ENCODE assay signal across 1 cellular context in genomic region chr19:3366761-3367571, GRCh38.
TF ChIP-seq lines count a peak whose summit lies in the region.

No MANE protein-coding gene starts in this region.

TF ChIP-seq in GM12878, 131 proteins besides CTCF, POLR2A, EP300 and RAD21 (continued from another document and continues in another):
- no peak for TF ChIP-seq BCL3 (IDR thresholded peaks at IDR 0.05; ENCODE audit: borderline replicate concordance, insufficient read depth, low read depth, low read length, poor library complexity, severe bottlenecking)
- TF ChIP-seq ELK1 (IDR thresholded peaks at IDR 0.05; ENCODE audit: low read depth, low read length): no peak
- TF ChIP-seq ZSCAN29 (IDR thresholded peaks at IDR 0.05): no peak
- TF ChIP-seq CBFB (IDR thresholded peaks at IDR 0.05; ENCODE audit: low read depth): no peak
- peak; percentile 56 for TF ChIP-seq NR2F1 (conservative IDR thresholded peaks at IDR 0.05)
- TF ChIP-seq ZNF622 (IDR thresholded peaks at IDR 0.05): no peak
- TF ChIP-seq, protein P1, sequence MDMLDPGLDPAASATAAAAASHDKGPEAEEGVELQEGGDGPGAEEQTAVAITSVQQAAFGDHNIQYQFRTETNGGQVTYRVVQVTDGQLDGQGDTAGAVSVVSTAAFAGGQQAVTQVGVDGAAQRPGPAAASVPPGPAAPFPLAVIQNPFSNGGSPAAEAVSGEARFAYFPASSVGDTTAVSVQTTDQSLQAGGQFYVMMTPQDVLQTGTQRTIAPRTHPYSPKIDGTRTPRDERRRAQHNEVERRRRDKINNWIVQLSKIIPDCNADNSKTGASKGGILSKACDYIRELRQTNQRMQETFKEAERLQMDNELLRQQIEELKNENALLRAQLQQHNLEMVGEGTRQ (IDR thresholded peaks at IDR 0.05; ENCODE audit: borderline replicate concordance, low read depth, low read length): peak; percentile 24
- no peak for TF ChIP-seq PAX8 (IDR thresholded peaks at IDR 0.05)
- TF ChIP-seq BHLHE40 (IDR thresholded peaks at IDR 0.05; ENCODE audit: borderline replicate concordance in 1 of 2, low read depth in 2 of 2, low read length in 1 of 2): peak in 1 of 2 experiments; percentile 51; a peak in 3 of 4 replicates
- no peak for TF ChIP-seq RCOR1 (conservative IDR thresholded peaks at IDR 0.05; ENCODE audit: low read depth, low read length)
- TF ChIP-seq HDAC6 (IDR thresholded peaks at IDR 0.05; ENCODE audit: unreplicated experiment): no peak
- TF ChIP-seq SMC3 (IDR thresholded peaks at IDR 0.05; ENCODE audit: borderline replicate concordance, low read length): no peak
- no peak for TF ChIP-seq HCFC1 (IDR thresholded peaks at IDR 0.05; ENCODE audit: low read length)
- no peak for TF ChIP-seq TCF3 (IDR thresholded peaks at IDR 0.05; ENCODE audit: borderline replicate concordance, insufficient read depth, low read depth, low read length)
- TF ChIP-seq WRNIP1 (IDR thresholded peaks at IDR 0.05; ENCODE audit: borderline replicate concordance, low read depth, low read length): no peak
- TF ChIP-seq ZNF217 (IDR thresholded peaks at IDR 0.05): no peak
- TF ChIP-seq RFX5 (IDR thresholded peaks at IDR 0.05; ENCODE audit: low read depth, low read length): no peak
- TF ChIP-seq SRF (IDR thresholded peaks at IDR 0.05; ENCODE audit: low read depth in 2 of 2, low read length in 2 of 2): no peak
- TF ChIP-seq, protein P2, sequence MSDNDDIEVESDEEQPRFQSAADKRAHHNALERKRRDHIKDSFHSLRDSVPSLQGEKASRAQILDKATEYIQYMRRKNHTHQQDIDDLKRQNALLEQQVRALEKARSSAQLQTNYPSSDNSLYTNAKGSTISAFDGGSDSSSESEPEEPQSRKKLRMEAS (IDR thresholded peaks at IDR 0.05; ENCODE audit: low read depth, low read length): peak; percentile 67; the same call in 1 of the 2 replicates
- TF ChIP-seq E4F1 (IDR thresholded peaks at IDR 0.05; ENCODE audit: borderline replicate concordance, partially characterized antibody): no peak
- TF ChIP-seq ATF2 (IDR thresholded peaks at IDR 0.05; ENCODE audit: low read length): no peak
- no peak for TF ChIP-seq CREM (IDR thresholded peaks at IDR 0.05; ENCODE audit: low read depth)
- peak; percentile 83 for TF ChIP-seq USF1 (IDR thresholded peaks at IDR 0.05; ENCODE audit: borderline replicate concordance, extremely low read length, insufficient read depth, low read depth, low read length)
- TF ChIP-seq RUNX3 (IDR thresholded peaks at IDR 0.05; ENCODE audit: low read length): 0 out of 2 replicates have a peak, but pooled peaks have one; percentile 4
- no peak for TF ChIP-seq RBBP5 (conservative IDR thresholded peaks at IDR 0.05)
- no peak for TF ChIP-seq NFYA (IDR thresholded peaks at IDR 0.05; ENCODE audit: borderline replicate concordance, low read depth, low read length)
- TF ChIP-seq, protein P3, sequence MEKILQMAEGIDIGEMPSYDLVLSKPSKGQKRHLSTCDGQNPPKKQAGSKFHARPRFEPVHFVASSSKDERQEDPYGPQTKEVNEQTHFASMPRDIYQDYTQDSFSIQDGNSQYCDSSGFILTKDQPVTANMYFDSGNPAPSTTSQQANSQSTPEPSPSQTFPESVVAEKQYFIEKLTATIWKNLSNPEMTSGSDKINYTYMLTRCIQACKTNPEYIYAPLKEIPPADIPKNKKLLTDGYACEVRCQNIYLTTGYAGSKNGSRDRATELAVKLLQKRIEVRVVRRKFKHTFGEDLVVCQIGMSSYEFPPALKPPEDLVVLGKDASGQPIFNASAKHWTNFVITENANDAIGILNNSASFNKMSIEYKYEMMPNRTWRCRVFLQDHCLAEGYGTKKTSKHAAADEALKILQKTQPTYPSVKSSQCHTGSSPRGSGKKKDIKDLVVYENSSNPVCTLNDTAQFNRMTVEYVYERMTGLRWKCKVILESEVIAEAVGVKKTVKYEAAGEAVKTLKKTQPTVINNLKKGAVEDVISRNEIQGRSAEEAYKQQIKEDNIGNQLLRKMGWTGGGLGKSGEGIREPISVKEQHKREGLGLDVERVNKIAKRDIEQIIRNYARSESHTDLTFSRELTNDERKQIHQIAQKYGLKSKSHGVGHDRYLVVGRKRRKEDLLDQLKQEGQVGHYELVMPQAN (conservative IDR thresholded peaks at IDR 0.05): no peak; the same call in 1 of the 2 replicates
- TF ChIP-seq TBL1XR1 (IDR thresholded peaks at IDR 0.05; ENCODE audit: low read depth, low read length): no peak
- no peak for TF ChIP-seq NRF1 (conservative IDR thresholded peaks at IDR 0.05; ENCODE audit: low read depth, low read length)
- TF ChIP-seq, protein P4, sequence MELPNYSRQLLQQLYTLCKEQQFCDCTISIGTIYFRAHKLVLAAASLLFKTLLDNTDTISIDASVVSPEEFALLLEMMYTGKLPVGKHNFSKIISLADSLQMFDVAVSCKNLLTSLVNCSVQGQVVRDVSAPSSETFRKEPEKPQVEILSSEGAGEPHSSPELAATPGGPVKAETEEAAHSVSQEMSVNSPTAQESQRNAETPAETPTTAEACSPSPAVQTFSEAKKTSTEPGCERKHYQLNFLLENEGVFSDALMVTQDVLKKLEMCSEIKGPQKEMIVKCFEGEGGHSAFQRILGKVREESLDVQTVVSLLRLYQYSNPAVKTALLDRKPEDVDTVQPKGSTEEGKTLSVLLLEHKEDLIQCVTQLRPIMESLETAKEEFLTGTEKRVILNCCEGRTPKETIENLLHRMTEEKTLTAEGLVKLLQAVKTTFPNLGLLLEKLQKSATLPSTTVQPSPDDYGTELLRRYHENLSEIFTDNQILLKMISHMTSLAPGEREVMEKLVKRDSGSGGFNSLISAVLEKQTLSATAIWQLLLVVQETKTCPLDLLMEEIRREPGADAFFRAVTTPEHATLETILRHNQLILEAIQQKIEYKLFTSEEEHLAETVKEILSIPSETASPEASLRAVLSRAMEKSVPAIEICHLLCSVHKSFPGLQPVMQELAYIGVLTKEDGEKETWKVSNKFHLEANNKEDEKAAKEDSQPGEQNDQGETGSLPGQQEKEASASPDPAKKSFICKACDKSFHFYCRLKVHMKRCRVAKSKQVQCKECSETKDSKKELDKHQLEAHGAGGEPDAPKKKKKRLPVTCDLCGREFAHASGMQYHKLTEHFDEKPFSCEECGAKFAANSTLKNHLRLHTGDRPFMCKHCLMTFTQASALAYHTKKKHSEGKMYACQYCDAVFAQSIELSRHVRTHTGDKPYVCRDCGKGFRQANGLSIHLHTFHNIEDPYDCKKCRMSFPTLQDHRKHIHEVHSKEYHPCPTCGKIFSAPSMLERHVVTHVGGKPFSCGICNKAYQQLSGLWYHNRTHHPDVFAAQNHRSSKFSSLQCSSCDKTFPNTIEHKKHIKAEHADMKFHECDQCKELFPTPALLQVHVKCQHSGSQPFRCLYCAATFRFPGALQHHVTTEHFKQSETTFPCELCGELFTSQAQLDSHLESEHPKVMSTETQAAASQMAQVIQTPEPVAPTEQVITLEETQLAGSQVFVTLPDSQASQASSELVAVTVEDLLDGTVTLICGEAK (IDR thresholded peaks at IDR 0.05; ENCODE audit: borderline replicate concordance): no peak
- TF ChIP-seq POLR2AphosphoS5 (IDR thresholded peaks at IDR 0.05; ENCODE audit: low read length): peak; percentile 62; the same call in 1 of the 2 replicates
- no peak for TF ChIP-seq IRF4 (IDR thresholded peaks at IDR 0.05; ENCODE audit: low read depth, low read length)
- no peak for TF ChIP-seq SUPT20H (IDR thresholded peaks at IDR 0.05; ENCODE audit: borderline replicate concordance, control insufficient read depth, low read depth, low read length)
- TF ChIP-seq CBX3 (IDR thresholded peaks at IDR 0.05; ENCODE audit: borderline replicate concordance, low read depth): no peak
- TF ChIP-seq ASH2L (IDR thresholded peaks at IDR 0.05; ENCODE audit: borderline replicate concordance, low read depth): no peak
- TF ChIP-seq SUZ12 (IDR thresholded peaks at IDR 0.05; ENCODE audit: unreplicated experiment): no peak
- TF ChIP-seq IKZF1 (conservative IDR thresholded peaks at IDR 0.05): peak; percentile 66
- 0 out of 4 replicates have a peak, but pooled peaks of 1 of the 2 experiments have one; percentile 24 for TF ChIP-seq IKZF2 (IDR thresholded peaks at IDR 0.05)
- TF ChIP-seq PKNOX1 (IDR thresholded peaks at IDR 0.05): no peak
- TF ChIP-seq MYC (IDR thresholded peaks at IDR 0.05; ENCODE audit: insufficient read depth, insufficient read length, insufficient replicate concordance, low read length, severe bottlenecking): peak; percentile 65
- TF ChIP-seq, protein P5, sequence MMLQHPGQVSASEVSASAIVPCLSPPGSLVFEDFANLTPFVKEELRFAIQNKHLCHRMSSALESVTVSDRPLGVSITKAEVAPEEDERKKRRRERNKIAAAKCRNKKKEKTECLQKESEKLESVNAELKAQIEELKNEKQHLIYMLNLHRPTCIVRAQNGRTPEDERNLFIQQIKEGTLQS (IDR thresholded peaks at IDR 0.05; ENCODE audit: borderline replicate concordance, extremely low read depth, low read depth, low read length): no peak
- TF ChIP-seq, protein P6, sequence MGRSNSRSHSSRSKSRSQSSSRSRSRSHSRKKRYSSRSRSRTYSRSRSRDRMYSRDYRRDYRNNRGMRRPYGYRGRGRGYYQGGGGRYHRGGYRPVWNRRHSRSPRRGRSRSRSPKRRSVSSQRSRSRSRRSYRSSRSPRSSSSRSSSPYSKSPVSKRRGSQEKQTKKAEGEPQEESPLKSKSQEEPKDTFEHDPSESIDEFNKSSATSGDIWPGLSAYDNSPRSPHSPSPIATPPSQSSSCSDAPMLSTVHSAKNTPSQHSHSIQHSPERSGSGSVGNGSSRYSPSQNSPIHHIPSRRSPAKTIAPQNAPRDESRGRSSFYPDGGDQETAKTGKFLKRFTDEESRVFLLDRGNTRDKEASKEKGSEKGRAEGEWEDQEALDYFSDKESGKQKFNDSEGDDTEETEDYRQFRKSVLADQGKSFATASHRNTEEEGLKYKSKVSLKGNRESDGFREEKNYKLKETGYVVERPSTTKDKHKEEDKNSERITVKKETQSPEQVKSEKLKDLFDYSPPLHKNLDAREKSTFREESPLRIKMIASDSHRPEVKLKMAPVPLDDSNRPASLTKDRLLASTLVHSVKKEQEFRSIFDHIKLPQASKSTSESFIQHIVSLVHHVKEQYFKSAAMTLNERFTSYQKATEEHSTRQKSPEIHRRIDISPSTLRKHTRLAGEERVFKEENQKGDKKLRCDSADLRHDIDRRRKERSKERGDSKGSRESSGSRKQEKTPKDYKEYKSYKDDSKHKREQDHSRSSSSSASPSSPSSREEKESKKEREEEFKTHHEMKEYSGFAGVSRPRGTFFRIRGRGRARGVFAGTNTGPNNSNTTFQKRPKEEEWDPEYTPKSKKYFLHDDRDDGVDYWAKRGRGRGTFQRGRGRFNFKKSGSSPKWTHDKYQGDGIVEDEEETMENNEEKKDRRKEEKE (IDR thresholded peaks at IDR 0.05): no peak
- no peak for TF ChIP-seq FOXM1 (IDR thresholded peaks at IDR 0.05; ENCODE audit: low read depth, low read length)
